In genomic region chr2:80302465-80303005, GRCh38 we compare ENCODE assay signal across 2 cellular contexts.
TF ChIP-seq lines count a peak whose summit lies in the region.

No MANE protein-coding gene starts in this region.

TF ChIP-seq in WTC11, 78 proteins besides CTCF, POLR2A, EP300 and RAD21 (continued from another document and continues in another):
- 0 out of 2 replicates have a peak, but pooled peaks have one; percentile 39 for TF ChIP-seq FOXP4 (CRISPR knock-in tag; IDR thresholded peaks at IDR 0.05)
- TF ChIP-seq STAT6 (CRISPR knock-in tag; conservative IDR thresholded peaks at IDR 0.05; ENCODE audit: low read depth) = no peak
- peak; percentile 51; the same call in 1 of the 2 replicates for TF ChIP-seq TP53 (CRISPR knock-in tag; IDR thresholded peaks at IDR 0.05)
- 0 out of 2 replicates have a peak, but pooled peaks have one; percentile 27 for TF ChIP-seq ZNF281 (CRISPR knock-in tag; IDR thresholded peaks at IDR 0.05)
- TF ChIP-seq FOXP1 (CRISPR knock-in tag; IDR thresholded peaks at IDR 0.05; ENCODE audit: borderline replicate concordance) = peak; percentile 80
- no peak for TF ChIP-seq ZNF263 (CRISPR knock-in tag; IDR thresholded peaks at IDR 0.05; ENCODE audit: low read depth)
- no peak for TF ChIP-seq ZNF416 (CRISPR knock-in tag; IDR thresholded peaks at IDR 0.05)
- TF ChIP-seq KAT7 (CRISPR knock-in tag; IDR thresholded peaks at IDR 0.05; ENCODE audit: borderline replicate concordance) = no peak
- TF ChIP-seq MLX (CRISPR knock-in tag; IDR thresholded peaks at IDR 0.05) = no peak
- no peak for TF ChIP-seq NR1H2 (CRISPR knock-in tag; IDR thresholded peaks at IDR 0.05)
- TF ChIP-seq IRF1 (CRISPR knock-in tag; IDR thresholded peaks at IDR 0.05) = peak; percentile 51; the same call in 1 of the 2 replicates
- 0 out of 2 replicates have a peak, but pooled peaks have one; percentile 6 for TF ChIP-seq ZNF317 (CRISPR knock-in tag; IDR thresholded peaks at IDR 0.05; ENCODE audit: borderline replicate concordance, low read depth)
- no peak for TF ChIP-seq USF1 (CRISPR knock-in tag; IDR thresholded peaks at IDR 0.05)
- peak; percentile 49; the same call in 1 of the 2 replicates for TF ChIP-seq FOXK1 (CRISPR knock-in tag; IDR thresholded peaks at IDR 0.05)

TF ChIP-seq in H1, 55 proteins besides CTCF, POLR2A, EP300 and RAD21 (continued from another document):
- peak; percentile 41 for TF ChIP-seq RNF2 (IDR thresholded peaks at IDR 0.05; ENCODE audit: borderline replicate concordance, low read depth, low read length, missing control alignments, poor library complexity, severe bottlenecking)
- TF ChIP-seq BACH1 (IDR thresholded peaks at IDR 0.05; ENCODE audit: low read length) = no peak
- 0 out of 4 replicates have a peak, but pooled peaks of 1 of the 2 experiments have one; percentile 22 for TF ChIP-seq HDAC2 (IDR thresholded peaks at IDR 0.05; ENCODE audit: borderline replicate concordance in 1 of 2, low read depth in 2 of 2, low read length in 2 of 2)
- peak; percentile 71; the same call in 1 of the 2 replicates for TF ChIP-seq E2F6 (IDR thresholded peaks at IDR 0.05)
- TF ChIP-seq RXRA (IDR thresholded peaks at IDR 0.05; ENCODE audit: insufficient read depth, low read depth, low read length) = no peak
- no peak for TF ChIP-seq JUND (IDR thresholded peaks at IDR 0.05; ENCODE audit: low read length)
- no peak for TF ChIP-seq USF2 (IDR thresholded peaks at IDR 0.05; ENCODE audit: low read length)
- TF ChIP-seq GABPA (IDR thresholded peaks at IDR 0.05; ENCODE audit: borderline replicate concordance, insufficient read depth, low read length) = no peak
- no peak for TF ChIP-seq SIX5 (IDR thresholded peaks at IDR 0.05; ENCODE audit: low read depth, low read length)
- TF ChIP-seq NRF1 (IDR thresholded peaks at IDR 0.05; ENCODE audit: low read depth, low read length) = no peak
- no peak for TF ChIP-seq SIN3A (conservative IDR thresholded peaks at IDR 0.05 in 1 of 2, IDR thresholded peaks at IDR 0.05 in 1 of 2; ENCODE audit: low read depth in 1 of 2, low read length in 2 of 2)
- TF ChIP-seq CHD1 (IDR thresholded peaks at IDR 0.05; ENCODE audit: low read depth, low read length) = no peak
- TF ChIP-seq JUN (IDR thresholded peaks at IDR 0.05; ENCODE audit: low read depth, low read length) = no peak
- peak; percentile 94 for TF ChIP-seq EZH2 (IDR thresholded peaks at IDR 0.05; ENCODE audit: low read depth, low read length, severe bottlenecking)
- TF ChIP-seq TCF12 (IDR thresholded peaks at IDR 0.05; ENCODE audit: low read depth, low read length) = no peak
- TF ChIP-seq TEAD4 (IDR thresholded peaks at IDR 0.05; ENCODE audit: low read depth, low read length) = no peak
- no peak for TF ChIP-seq SAP30 (IDR thresholded peaks at IDR 0.05; ENCODE audit: insufficient read depth, insufficient replicate concordance, low read length)
- TF ChIP-seq CEBPB (IDR thresholded peaks at IDR 0.05; ENCODE audit: low read depth, low read length) = no peak
- no peak for TF ChIP-seq YY1 (IDR thresholded peaks at IDR 0.05; ENCODE audit: low read depth, low read length)
- TF ChIP-seq TBP (IDR thresholded peaks at IDR 0.05; ENCODE audit: low read depth, low read length) = peak; percentile 13; the same call in 1 of the 2 replicates
- no peak for TF ChIP-seq GTF2F1 (IDR thresholded peaks at IDR 0.05; ENCODE audit: borderline replicate concordance, low read depth, low read length)
- TF ChIP-seq CBX5 (IDR thresholded peaks at IDR 0.05; ENCODE audit: low read depth, low read length) = no peak
- no peak for TF ChIP-seq ZNF274 (IDR thresholded peaks at IDR 0.05; ENCODE audit: borderline replicate concordance, extremely low read depth, low read length)
- TF ChIP-seq SP1 (IDR thresholded peaks at IDR 0.05; ENCODE audit: low read depth, low read length) = no peak
- no peak for TF ChIP-seq NANOG (IDR thresholded peaks at IDR 0.05; ENCODE audit: insufficient read depth, low read depth, low read length, poor library complexity, severe bottlenecking)
- no peak for TF ChIP-seq SP4 (IDR thresholded peaks at IDR 0.05; ENCODE audit: low read length)
- no peak for TF ChIP-seq ATF3 (IDR thresholded peaks at IDR 0.05; ENCODE audit: insufficient read depth, low read depth, low read length)
- no peak for TF ChIP-seq RFX5 (IDR thresholded peaks at IDR 0.05; ENCODE audit: borderline replicate concordance, low read depth, low read length)
- no peak for TF ChIP-seq SIRT6 (IDR thresholded peaks at IDR 0.05; ENCODE audit: low read length)
- no peak for TF ChIP-seq BRCA1 (IDR thresholded peaks at IDR 0.05; ENCODE audit: low read depth, low read length)
- no peak for TF ChIP-seq PHF8 (conservative IDR thresholded peaks at IDR 0.05; ENCODE audit: low read depth, low read length)
- TF ChIP-seq KDM1A (IDR thresholded peaks at IDR 0.05; ENCODE audit: borderline replicate concordance, low read length) = no peak
- TF ChIP-seq POLR2AphosphoS5 (IDR thresholded peaks at IDR 0.05; ENCODE audit: low read depth, low read length) = no peak
- no peak for TF ChIP-seq BCL11A (IDR thresholded peaks at IDR 0.05; ENCODE audit: low read depth in 2 of 2, low read length in 2 of 2)
- TF ChIP-seq TAF7 (optimal IDR thresholded peaks at IDR 0.05; ENCODE audit: borderline replicate concordance, low read depth, low read length) = no peak
- no peak for TF ChIP-seq CTBP2 (IDR thresholded peaks at IDR 0.05; ENCODE audit: borderline replicate concordance, insufficient read depth, insufficient read length, low read length)
- TF ChIP-seq POU5F1 (IDR thresholded peaks at IDR 0.05; ENCODE audit: low read depth, low read length) = no peak
- no peak for TF ChIP-seq CHD7 (IDR thresholded peaks at IDR 0.05; ENCODE audit: insufficient replicate concordance, low read length)
- no peak for TF ChIP-seq CHD2 (IDR thresholded peaks at IDR 0.05; ENCODE audit: low read length)
- no peak for TF ChIP-seq EGR1 (IDR thresholded peaks at IDR 0.05; ENCODE audit: borderline replicate concordance, low read depth, low read length)
- peak; percentile 62 for TF ChIP-seq KDM4A (IDR thresholded peaks at IDR 0.05; ENCODE audit: low read depth, low read length, severe bottlenecking)
- peak; percentile 83 for TF ChIP-seq MAX (IDR thresholded peaks at IDR 0.05)
